15 cellular contexts compared by ENCODE assay signal in genomic region chr16:78669994-78670393, GRCh38.
DNase-seq lines count a peak whose midpoint lies in the region; ATAC-seq, FAIRE-seq and TF ChIP-seq lines count a peak whose summit lies in the region.
"Had no signal": no experiment of that assay in that cellular context is flagged by ENCODE, and none has a peak within 500 bp of the region (broad histone marks: within the 10 kb centered on the region; RNA-seq: fewer than 3 reads in every experiment).

No MANE protein-coding gene starts in this region.

- no peak overlapping the region for H3K4me3 Mint-ChIP-seq in activated CD8-positive, alpha-beta T cell treated with anti-CD3 and anti-CD28 coated beads for 36 hours
- H3K4me3 Mint-ChIP-seq in CD4-positive, alpha-beta T cell: no peak overlapping the region
- H3K4me3 Mint-ChIP-seq: activated CD4-positive, alpha-beta T cell treated with anti-CD3 and anti-CD28 coated beads, Interleukin-2, amount 10 ng/mL, durations not matched to agents 24 days and 14 days; activated T-cell treated with anti-CD3 and anti-CD28 coated beads, Interleukin-2, amount 50 U/mL, for 72 hours had no signal

- TF ChIP-seq CTCF in H1 (IDR thresholded peaks at IDR 0.05; ENCODE audit: control extremely low read depth in 1 of 3, insufficient read depth in 1 of 3, low read depth in 1 of 3, low read length in 3 of 3) (no peak), left lung (IDR thresholded peaks at IDR 0.05) (no peak), esophagus squamous epithelium (IDR thresholded peaks at IDR 0.05) (no peak)
- no peak for TF ChIP-seq CTCF in activated CD8-positive, alpha-beta T cell treated with anti-CD3 and anti-CD28 coated beads for 36 hours (IDR thresholded peaks at IDR 0.05)
- no peak for TF ChIP-seq CTCF in CD4-positive, alpha-beta T cell (IDR thresholded peaks at IDR 0.05)

- no peak for FAIRE-seq in H1 (lab: Jason Lieb, UNC)

- no peaks in the 10 kb centered on the region for H3K9me3 ChIP-seq in H1 (ENCODE audit: insufficient read depth in 2 of 2, low read depth in 1 of 2, low read length in 1 of 2)
- no peaks in the 10 kb centered on the region for H3K9me3 ChIP-seq in left lung
- H3K9me3 ChIP-seq in esophagus squamous epithelium: no peaks in the 10 kb centered on the region
- H3K9me3 ChIP-seq in CD4-positive, alpha-beta T cell (ENCODE audit: control insufficient read depth, low read length): no peaks in the 10 kb centered on the region
- H3K9me3 ChIP-seq: sigmoid colon, stomach had no signal

- H2BK20ac ChIP-seq in H1 (ENCODE audit: low read length): no peak overlapping the region

- peak; percentile 8 for DNase-seq in GM04503 (ENCODE audit: low read depth)
- DNase-seq in H1 (ENCODE audit: low read depth in 1 of 2, low spot score in 2 of 2): no peak
- DNase-seq in left lung: no peak
- peak; percentile 66 for DNase-seq in sciatic nerve (ENCODE audit: low spot score)
- DNase-seq in esophagus squamous epithelium (lab: John Stamatoyannopoulos, UW): no peak
- no peak for DNase-seq in activated CD8-positive, alpha-beta T cell treated with anti-CD3 and anti-CD28 coated beads for 36 hours
- DNase-seq in CD4-positive, alpha-beta T cell: no peak
- DNase-seq: activated CD4-positive, alpha-beta T cell treated with anti-CD3 and anti-CD28 coated beads, Interleukin-2, amount 10 ng/mL, durations not matched to agents 24 days and 14 days; activated T-cell treated with anti-CD3 and anti-CD28 coated beads, Interleukin-2, amount 50 U/mL, for 72 hours; foreskin keratinocyte; NCI-H2029 treated with DMSO at 0.1 percent for 48 hours; NCI-H774; sigmoid colon; stomach had no signal

- no peak overlapping the region for H4K8ac ChIP-seq in H1 (ENCODE audit: extremely low read depth, insufficient read depth, low read length)

- ATAC-seq in left lung (peak; percentile 33), sciatic nerve (peak; percentile 28), GM21447 (IDR thresholded peaks at IDR 0.05; ENCODE audit: unreplicated experiment) (no peak)
- no peak for ATAC-seq in activated CD8-positive, alpha-beta T cell treated with anti-CD3 and anti-CD28 coated beads for 36 hours
- no peak for ATAC-seq in CD4-positive, alpha-beta T cell (ENCODE audit: poor library complexity)
- ATAC-seq: activated T-cell treated with anti-CD3 and anti-CD28 coated beads, Interleukin-2, amount 50 U/mL, for 72 hours; foreskin keratinocyte had no signal

- H2AFZ ChIP-seq in H1 (ENCODE audit: low read length): no peak overlapping the region

- no peak overlapping the region for H3K18ac ChIP-seq in H1 (ENCODE audit: extremely low read depth, low read length)

- no peak overlapping the region for H2BK15ac ChIP-seq in H1 (ENCODE audit: low read length)

- H2BK120ac ChIP-seq in H1 (replicated peaks; ENCODE audit: low read depth, low read length): no peak overlapping the region

- H3K56ac ChIP-seq in H1 (replicated peaks; ENCODE audit: insufficient read length, low read depth, low read length): no peak overlapping the region

- H3K9me3 Mint-ChIP-seq in activated CD8-positive, alpha-beta T cell treated with anti-CD3 and anti-CD28 coated beads for 36 hours: no peaks in the 10 kb centered on the region
- H3K9me3 Mint-ChIP-seq in CD4-positive, alpha-beta T cell: no peaks in the 10 kb centered on the region
- H3K9me3 Mint-ChIP-seq: activated CD4-positive, alpha-beta T cell treated with anti-CD3 and anti-CD28 coated beads, Interleukin-2, amount 10 ng/mL, durations not matched to agents 24 days and 14 days; activated T-cell treated with anti-CD3 and anti-CD28 coated beads, Interleukin-2, amount 50 U/mL, for 72 hours had no signal

- no peak overlapping the region for H2BK5ac ChIP-seq in H1 (ENCODE audit: low read depth, low read length)

- no peaks in the 10 kb centered on the region for H3K27me3 ChIP-seq in H1 (replicated peaks in 1 of 4; ENCODE audit: control insufficient read depth in 3 of 4, extremely low read depth in 1 of 4, insufficient read depth in 3 of 4, low read length in 3 of 4)
- no peaks in the 10 kb centered on the region for H3K27me3 ChIP-seq in left lung
- no peaks in the 10 kb centered on the region for H3K27me3 ChIP-seq in esophagus squamous epithelium
- H3K27me3 ChIP-seq in CD4-positive, alpha-beta T cell (ENCODE audit: control insufficient read depth, insufficient read depth, low read length): no peaks in the 10 kb centered on the region
- H3K27me3 ChIP-seq: foreskin keratinocyte, sigmoid colon, stomach had no signal

- no peak overlapping the region for H3K14ac ChIP-seq in H1 (ENCODE audit: insufficient read length)

- no peaks in the 10 kb centered on the region for H3K79me2 ChIP-seq in H1 (ENCODE audit: control insufficient read depth in 1 of 2, insufficient read depth in 2 of 2, low read length in 2 of 2)

- no peak overlapping the region for H3K27ac Mint-ChIP-seq in activated CD8-positive, alpha-beta T cell treated with anti-CD3 and anti-CD28 coated beads for 36 hours
- no peak overlapping the region for H3K27ac Mint-ChIP-seq in CD4-positive, alpha-beta T cell
- H3K27ac Mint-ChIP-seq: activated CD4-positive, alpha-beta T cell treated with anti-CD3 and anti-CD28 coated beads, Interleukin-2, amount 10 ng/mL, durations not matched to agents 24 days and 14 days; activated T-cell treated with anti-CD3 and anti-CD28 coated beads, Interleukin-2, amount 50 U/mL, for 72 hours had no signal

- TF ChIP-seq EP300 in H1 (IDR thresholded peaks at IDR 0.05; ENCODE audit: borderline replicate concordance in 1 of 2, low read depth in 2 of 2, low read length in 2 of 2): no peak

- H3K27ac ChIP-seq in H1 (ENCODE audit: low read depth, low read length): no peak overlapping the region
- H3K27ac ChIP-seq in left lung: peak overlapping the region in 1 of 2 donors; percentile 0
- H3K27ac ChIP-seq in esophagus squamous epithelium: peak overlapping the region in 1 of 4 donors; percentile 33
- H3K27ac ChIP-seq in CD4-positive, alpha-beta T cell (ENCODE audit: low read depth, low read length): no peak overlapping the region
- H3K27ac ChIP-seq: foreskin keratinocyte had no signal

- H3K36me3 ChIP-seq in H1 (ENCODE audit: control insufficient read depth in 2 of 4, insufficient read depth in 4 of 4, low read length in 3 of 4): no peaks in the 10 kb centered on the region
- H3K36me3 ChIP-seq in left lung: no peaks in the 10 kb centered on the region
- H3K36me3 ChIP-seq in esophagus squamous epithelium: no peaks in the 10 kb centered on the region
- H3K36me3 ChIP-seq: sigmoid colon, stomach had no signal

- H3K9ac ChIP-seq in H1 (replicated peaks in 1 of 4; ENCODE audit: extremely low read depth in 1 of 4, low read depth in 3 of 4, low read length in 3 of 4): no peak overlapping the region

- no peak overlapping the region for H4K5ac ChIP-seq in H1 (ENCODE audit: insufficient read length, low read depth, low read length)

- H3K4me3 ChIP-seq in H1 (ENCODE audit: extremely low read depth in 1 of 4, insufficient read depth in 2 of 4, low read depth in 3 of 4, low read length in 4 of 4): no peak overlapping the region
- no peak overlapping the region for H3K4me3 ChIP-seq in left lung
- H3K4me3 ChIP-seq in esophagus squamous epithelium: no peak overlapping the region
- H3K4me3 ChIP-seq: sigmoid colon, stomach had no signal

- CTCF ChIA-PET in H1 (lab: Charles Lee; ENCODE audit: partially characterized antibody): no interaction called here
- CTCF ChIA-PET in activated CD8-positive, alpha-beta T cell treated with anti-CD3 and anti-CD28 coated beads for 36 hours (lab: Charles Lee): no interaction called here
- CTCF ChIA-PET in CD4-positive, alpha-beta T cell (lab: Charles Lee): no interaction called here

- intact Hi-C loops in left lung (cut with DNase I): no loop called here
- intact Hi-C loops in sciatic nerve (cut with DNase I): no loop called here
- intact Hi-C loops in esophagus squamous epithelium (cut with DNase I): no loop called here
- intact Hi-C loops in activated CD8-positive, alpha-beta T cell treated with anti-CD3 and anti-CD28 coated beads for 36 hours (cut with micrococcal nuclease): no loop called here
- intact Hi-C loops in CD4-positive, alpha-beta T cell (cut with DNase I, micrococcal nuclease): no loop called here

- no peak for TF ChIP-seq RAD21 in H1 (IDR thresholded peaks at IDR 0.05 in 1 of 2, conservative IDR thresholded peaks at IDR 0.05 in 1 of 2; ENCODE audit: low read depth in 2 of 2, low read length in 2 of 2)

- no peak overlapping the region for H2AK5ac ChIP-seq in H1 (ENCODE audit: low read depth, low read length)

- POLR2A ChIA-PET in H1 (lab: Charles Lee; ENCODE audit: partially characterized antibody): no interaction called here
- POLR2A ChIA-PET in activated CD8-positive, alpha-beta T cell treated with anti-CD3 and anti-CD28 coated beads for 36 hours (lab: Charles Lee): no interaction called here
- POLR2A ChIA-PET in CD4-positive, alpha-beta T cell (lab: Charles Lee): no interaction called here

- H3K4me1 Mint-ChIP-seq in activated CD8-positive, alpha-beta T cell treated with anti-CD3 and anti-CD28 coated beads for 36 hours (ENCODE audit: low read depth): no peaks in the 10 kb centered on the region
- no peaks in the 10 kb centered on the region for H3K4me1 Mint-ChIP-seq in CD4-positive, alpha-beta T cell (ENCODE audit: low read depth)
- H3K4me1 Mint-ChIP-seq: activated CD4-positive, alpha-beta T cell treated with anti-CD3 and anti-CD28 coated beads, Interleukin-2, amount 10 ng/mL, durations not matched to agents 24 days and 14 days had no signal

- peak overlapping the region; percentile 28 for H4K91ac ChIP-seq in H1 (replicated peaks; ENCODE audit: insufficient read length, low read length)

- no peaks in the 10 kb centered on the region for H3K79me1 ChIP-seq in H1 (ENCODE audit: low read depth, low read length)

- H3K27me3 Mint-ChIP-seq in activated CD8-positive, alpha-beta T cell treated with anti-CD3 and anti-CD28 coated beads for 36 hours: no peaks in the 10 kb centered on the region
- H3K27me3 Mint-ChIP-seq in CD4-positive, alpha-beta T cell: no peaks in the 10 kb centered on the region
- H3K27me3 Mint-ChIP-seq: activated CD4-positive, alpha-beta T cell treated with anti-CD3 and anti-CD28 coated beads, Interleukin-2, amount 10 ng/mL, durations not matched to agents 24 days and 14 days had no signal

- H3K23ac ChIP-seq in H1 (ENCODE audit: insufficient read length): no peak overlapping the region

- no peak for TF ChIP-seq POLR2A in H1 (IDR thresholded peaks at IDR 0.05; ENCODE audit: control extremely low read depth in 1 of 2, low read depth in 2 of 2, low read length in 2 of 2)
- no peak for TF ChIP-seq POLR2A in esophagus squamous epithelium (IDR thresholded peaks at IDR 0.05)

- H3K4me2 ChIP-seq in H1 (ENCODE audit: insufficient read depth in 1 of 2, low read depth in 2 of 2, low read length in 2 of 2): no peak overlapping the region

- H4K20me1 ChIP-seq in H1 (replicated peaks in 1 of 2; ENCODE audit: control insufficient read depth in 1 of 2, insufficient read depth in 2 of 2, low read length in 2 of 2): no peaks in the 10 kb centered on the region

- H3K23me2 ChIP-seq in H1 (ENCODE audit: low read depth, low read length): no peaks in the 10 kb centered on the region

- H3K4ac ChIP-seq in H1 (replicated peaks; ENCODE audit: insufficient read length, low read depth, low read length): no peak overlapping the region

- WGBS in H1 (ENCODE audit: extremely low coverage in 1 of 2, insufficient coverage in 1 of 2, insufficient read length in 1 of 2, insufficient replicate concordance in 2 of 2, low coverage in 1 of 2, low lambda C conversion rate in 2 of 2, missing lambda C conversion rate in 1 of 2), 2 experiments: 88% methylated on average over 8 of the region's 9 CpGs; no CpG with 5 or more reads in 1 of the 2 experiments
- WGBS in esophagus squamous epithelium, 2 donors: 49 to 56% methylated on average over 8 of the region's 9 CpGs

- H3K4me1 ChIP-seq in H1 (replicated peaks in 1 of 4; ENCODE audit: control insufficient read depth in 3 of 4, insufficient read depth in 4 of 4, low read length in 3 of 4): no peaks in the 10 kb centered on the region
- no peaks in the 10 kb centered on the region for H3K4me1 ChIP-seq in left lung
- H3K4me1 ChIP-seq in esophagus squamous epithelium: peaks cover 0 to 15% (median 0%) of the 10 kb centered on the region in 3 donors
- H3K4me1 ChIP-seq: foreskin keratinocyte had no signal

- no peak overlapping the region for H2BK12ac ChIP-seq in H1 (ENCODE audit: low read depth, low read length)

- no peaks in the 10 kb centered on the region for H3K36me3 Mint-ChIP-seq in activated CD8-positive, alpha-beta T cell treated with anti-CD3 and anti-CD28 coated beads for 36 hours (ENCODE audit: low read depth)
- no peaks in the 10 kb centered on the region for H3K36me3 Mint-ChIP-seq in CD4-positive, alpha-beta T cell (ENCODE audit: low read depth)

Comparison
In these comparisons a context has a peak if more than half of its experiments do, and no peak if none do; other contexts are left out.
1. DNase-seq: peak in GM04503 (single experiment) and sciatic nerve (single experiment); none in H1 (0 of 2), left lung (0 of 2), esophagus squamous epithelium (single experiment), activated CD8-positive, alpha-beta T cell treated with anti-CD3 and anti-CD28 coated beads for 36 hours (single experiment) and CD4-positive, alpha-beta T cell (0 of 10).
2. ATAC-seq: peak in left lung (single experiment) and sciatic nerve (single experiment); none in activated CD8-positive, alpha-beta T cell treated with anti-CD3 and anti-CD28 coated beads for 36 hours (single experiment), GM21447 (single experiment) and CD4-positive, alpha-beta T cell (single experiment).